Comparison of ENCODE assay signal across 28 cellular contexts in genomic region chr14:61744239-61744638, GRCh38.
"Had no signal": no experiment of that assay in that cellular context is flagged by ENCODE, and none has a peak within 500 bp of the region (broad histone marks: within the 10 kb centered on the region; RNA-seq: fewer than 3 reads in every experiment).

No MANE protein-coding gene starts in this region.

- H3K27ac Mint-ChIP-seq: activated B cell treated with CpG ODN at 0.5 μM for 24 hours had no signal

- H3K4me1 ChIP-seq: body of pancreas, SJSA1 had no signal

- H3K27me3 Mint-ChIP-seq: activated B cell treated with CpG ODN at 0.5 μM for 24 hours; activated CD4-positive, alpha-beta T cell treated with anti-CD3 and anti-CD28 coated beads, Interleukin-2, amount 10 ng/mL, durations not matched to agents 24 days and 14 days; activated naive CD4-positive, alpha-beta T cell treated with anti-CD3 and anti-CD28 coated beads, Interleukin-2, amount 10 ng/mL, durations not matched to agents 7 days and 5 days; activated naive CD8-positive, alpha-beta T cell treated with anti-CD3 and anti-CD28 coated beads, Interleukin-2, amount 10 ng/mL, durations not matched to agents 7 days and 5 days had no signal

- ATAC-seq: activated T-cell treated with anti-CD3 and anti-CD28 coated beads, Interleukin-2, amount 50 U/mL, for 4 hours; body of pancreas; Panc1; SK-N-SH treated with all-trans-retinoic acid at 6 μM for 48 hours had no signal

- DNase-seq: activated B cell treated with CpG ODN at 0.5 μM for 24 hours; activated CD4-positive, alpha-beta T cell treated with anti-CD3 and anti-CD28 coated beads for 1 hour; activated CD4-positive, alpha-beta T cell treated with anti-CD3 and anti-CD28 coated beads, Interleukin-2, amount 10 ng/mL, durations not matched to agents 24 days and 14 days; activated CD4-positive, alpha-beta T cell treated with anti-CD3 and anti-CD28 coated beads, Interleukin-2, amount 50 U/mL, for 48 hours; activated gamma-delta T cell; activated naive CD4-positive, alpha-beta T cell treated with anti-CD3 and anti-CD28 coated beads, Interleukin-2, amount 10 ng/mL, durations not matched to agents 7 days and 5 days; activated naive CD8-positive, alpha-beta T cell treated with anti-CD3 and anti-CD28 coated beads, Interleukin-2, amount 10 ng/mL, durations not matched to agents 7 days and 5 days; activated T-cell treated with anti-CD3 and anti-CD28 coated beads, Interleukin-2, amount 50 U/mL, for 4 hours; adrenal gland; body of pancreas; NCI-H1092; NCI-H1417; NCI-H2029; NCI-H2107; NCI-H2171 treated with DMSO at 0.1 percent for 48 hours; NCI-H345; NCI-H510A; NCI-H526 treated with DMSO at 0.1 percent for 48 hours; NCI-H82; Right ventricle myocardium superior; RPMI8226; SW 1271; T-helper 9 cell had no signal

- H3K27ac ChIP-seq: adrenal gland, body of pancreas, KMS-11, SJSA1 had no signal

- H3K4me3 Mint-ChIP-seq: activated B cell treated with CpG ODN at 0.5 μM for 24 hours; activated naive CD4-positive, alpha-beta T cell treated with anti-CD3 and anti-CD28 coated beads, Interleukin-2, amount 10 ng/mL, durations not matched to agents 7 days and 5 days; activated T-cell treated with anti-CD3 and anti-CD28 coated beads, Interleukin-2, amount 50 U/mL, for 4 hours had no signal

- H3K4me3 ChIP-seq: adrenal gland, ascending aorta, body of pancreas, SJSA1 had no signal

- H3K9me3 ChIP-seq: adrenal gland, ascending aorta, body of pancreas, SJSA1 had no signal

- H3K27me3 ChIP-seq: adrenal gland, ascending aorta, body of pancreas, SJSA1 had no signal
